In genomic region chr16:11239644-11240632, GRCh38 we compare ENCODE assay signal across 27 cellular contexts. TPM values are rescaled to one million over a fixed set of nuclear protein-coding genes. Genes with fewer than 3 reads are reported as not detected.
DNase-seq lines count a peak whose midpoint lies in the region; ATAC-seq and TF ChIP-seq lines count a peak whose summit lies in the region.
"Had no signal": no experiment of that assay in that cellular context is flagged by ENCODE, and none has a peak within 500 bp of the region (broad histone marks: within the 10 kb centered on the region; RNA-seq: fewer than 3 reads in every experiment).

No MANE protein-coding gene starts in this region.

- no peak overlapping the region for H3K4me3 ChIP-seq in BLaER1 treated with 17β-estradiol and CSF1 and Interleukin-3, amounts not matched to agents 10 nM and 100 nM
- H3K4me3 ChIP-seq in lower leg skin (ENCODE audit: low read depth, poor library complexity, severe bottlenecking) = peak overlapping the region; percentile 12
- H3K4me3 ChIP-seq: MG63, ovary, sigmoid colon, SJSA1 had no signal

- H4K20me1 ChIP-seq in BLaER1 treated with 17β-estradiol and CSF1 and Interleukin-3, amounts not matched to agents 10 nM and 100 nM = no peaks in the 10 kb centered on the region

- CTCF ChIA-PET in activated CD4-positive, alpha-beta T cell treated with anti-CD3 and anti-CD28 coated beads for 36 hours (lab: Charles Lee) = interaction anchor here (1.0 kb wide), 1 partner anchor 149 kb away, joined by 3 read pairs; no protein-coding TSS in a partner anchor
- CTCF ChIA-PET in activated CD4-positive, alpha-beta memory T cell treated with anti-CD3 and anti-CD28 coated beads for 36 hours (lab: Charles Lee) = interaction anchor here (0.9 to 1.0 kb wide), 2 partner anchors 16 to 132 kb away, joined by 3 read pairs; partner anchors contain the start of gene SOCS1

- H3K4me3 Mint-ChIP-seq in activated CD4-positive, alpha-beta T cell treated with anti-CD3 and anti-CD28 coated beads for 36 hours = no peak overlapping the region
- H3K4me3 Mint-ChIP-seq in activated CD4-positive, alpha-beta memory T cell treated with anti-CD3 and anti-CD28 coated beads for 36 hours = peak overlapping the region; percentile 11
- H3K4me3 Mint-ChIP-seq: memory B cell; naive B cell; stimulated activated naive CD8-positive, alpha-beta T cell treated with anti-CD3 and anti-CD28 coated beads, Interleukin-15, Interleukin-2, amounts not matched to agents 100 ng/mL and 50 ng/mL, for 24 hours; type B pancreatic cell had no signal

- no peak for DNase-seq in activated CD4-positive, alpha-beta T cell treated with anti-CD3 and anti-CD28 coated beads for 36 hours
- no peak for DNase-seq in activated CD4-positive, alpha-beta T cell treated with anti-CD3 and anti-CD28 coated beads for 1 hour
- no peak for DNase-seq in activated CD4-positive, alpha-beta memory T cell treated with anti-CD3 and anti-CD28 coated beads for 36 hours
- DNase-seq in lower leg skin (ENCODE audit: low spot score in 2 of 2) (no peak), DMS114 treated with DMSO at 0.1 percent for 48 hours (lab: John Stamatoyannopoulos, UW; ENCODE audit: unreplicated experiment) (no peak)
- DNase-seq in stimulated activated CD4-positive, alpha-beta T cell treated with anti-CD3 and anti-CD28 coated beads, Interleukin-2, amount 100 ng/mL, for 48 hours = no peak
- DNase-seq: activated CD8-positive, alpha-beta memory T cell treated with anti-CD3 and anti-CD28 coated beads, Interleukin-2, amount 50 U/mL, for 48 hours; dermis blood vessel endothelial cell; DMS153; foreskin melanocyte; H7; kidney; MG63; naive B cell; NCI-H1694; NCI-H774; ovary; sigmoid colon; T-helper 9 cell had no signal

- peak overlapping the region in 1 of 11 experiments; percentile 2; a peak in 1 of 22 replicates for H3K27ac ChIP-seq in BLaER1 treated with 17β-estradiol and CSF1 and Interleukin-3, amounts not matched to agents 10 nM and 100 nM
- H3K27ac ChIP-seq: C4-2B, ovary, sigmoid colon, SJSA1 had no signal

- WGBS in lower leg skin, 2 donors = 79 to 84% methylated on average over 10 of the region's 10 CpGs

- TF ChIP-seq CTCF in lower leg skin (IDR thresholded peaks at IDR 0.05) = no peak

- no peak for TF ChIP-seq POLR2A in lower leg skin (IDR thresholded peaks at IDR 0.05)

- peaks cover 0 to 4% (median 0%) of the 10 kb centered on the region in 11 experiments; a peak in 1 of 22 replicates for H3K27me3 ChIP-seq in BLaER1 treated with 17β-estradiol and CSF1 and Interleukin-3, amounts not matched to agents 10 nM and 100 nM
- H3K27me3 ChIP-seq: MG63, ovary, sigmoid colon, SJSA1 had no signal

- H3K4me1 ChIP-seq in BLaER1 treated with 17β-estradiol and CSF1 and Interleukin-3, amounts not matched to agents 10 nM and 100 nM = peaks cover 16 to 70% (median 48%) of the 10 kb centered on the region in 10 experiments
- H3K4me1 ChIP-seq: SJSA1 had no signal

- POLR2A ChIA-PET in activated CD4-positive, alpha-beta T cell treated with anti-CD3 and anti-CD28 coated beads for 36 hours (lab: Charles Lee) = no interaction called here
- POLR2A ChIA-PET in activated CD4-positive, alpha-beta memory T cell treated with anti-CD3 and anti-CD28 coated beads for 36 hours (lab: Charles Lee) = interaction anchor here (1.0 to 1.5 kb wide), 3 partner anchors 12 to 15 kb away, joined by 4 to 7 read pairs (median 5); no protein-coding TSS in a partner anchor

- peak overlapping the region in 3 of 11 experiments; percentile 12 to 51 (median 29); a peak in 1 of 22 replicates for H3K9ac ChIP-seq in BLaER1 treated with 17β-estradiol and CSF1 and Interleukin-3, amounts not matched to agents 10 nM and 100 nM

- no peaks in the 10 kb centered on the region for H3K9me3 Mint-ChIP-seq in activated CD4-positive, alpha-beta T cell treated with anti-CD3 and anti-CD28 coated beads for 36 hours (ENCODE audit: low read depth)
- H3K9me3 Mint-ChIP-seq in activated CD4-positive, alpha-beta memory T cell treated with anti-CD3 and anti-CD28 coated beads for 36 hours = no peaks in the 10 kb centered on the region
- H3K9me3 Mint-ChIP-seq: memory B cell; naive B cell; stimulated activated naive CD8-positive, alpha-beta T cell treated with anti-CD3 and anti-CD28 coated beads, Interleukin-15, Interleukin-2, amounts not matched to agents 100 ng/mL and 50 ng/mL, for 24 hours; type B pancreatic cell had no signal

- intact Hi-C loops in activated CD4-positive, alpha-beta T cell treated with anti-CD3 and anti-CD28 coated beads for 36 hours (cut with DNase I, micrococcal nuclease) = no loop called here
- intact Hi-C loops in activated CD4-positive, alpha-beta memory T cell treated with anti-CD3 and anti-CD28 coated beads for 36 hours (cut with micrococcal nuclease) = no loop called here
- intact Hi-C loops in lower leg skin (cut with DNase I; ENCODE audit: low total_unique reads) = no loop called here

- no peak for ATAC-seq in activated CD4-positive, alpha-beta T cell treated with anti-CD3 and anti-CD28 coated beads for 36 hours
- ATAC-seq in HG03565 (IDR thresholded peaks at IDR 0.05; ENCODE audit: unreplicated experiment) = no peak

- no peaks in the 10 kb centered on the region for H3K27me3 Mint-ChIP-seq in activated CD4-positive, alpha-beta T cell treated with anti-CD3 and anti-CD28 coated beads for 36 hours
- no peaks in the 10 kb centered on the region for H3K27me3 Mint-ChIP-seq in activated CD4-positive, alpha-beta memory T cell treated with anti-CD3 and anti-CD28 coated beads for 36 hours
- H3K27me3 Mint-ChIP-seq: memory B cell; naive B cell; stimulated activated naive CD8-positive, alpha-beta T cell treated with anti-CD3 and anti-CD28 coated beads, Interleukin-15, Interleukin-2, amounts not matched to agents 100 ng/mL and 50 ng/mL, for 24 hours; type B pancreatic cell had no signal

- no peaks in the 10 kb centered on the region for H3K36me3 Mint-ChIP-seq in activated CD4-positive, alpha-beta T cell treated with anti-CD3 and anti-CD28 coated beads for 36 hours (ENCODE audit: low read depth)
- no peaks in the 10 kb centered on the region for H3K36me3 Mint-ChIP-seq in activated CD4-positive, alpha-beta memory T cell treated with anti-CD3 and anti-CD28 coated beads for 36 hours
- H3K36me3 Mint-ChIP-seq: memory B cell, naive B cell, type B pancreatic cell had no signal

- H3K4me1 Mint-ChIP-seq in activated CD4-positive, alpha-beta T cell treated with anti-CD3 and anti-CD28 coated beads for 36 hours = peaks cover 24% of the 10 kb centered on the region
- H3K4me1 Mint-ChIP-seq in activated CD4-positive, alpha-beta memory T cell treated with anti-CD3 and anti-CD28 coated beads for 36 hours (ENCODE audit: low read depth) = peaks cover 24% of the 10 kb centered on the region
- H3K4me1 Mint-ChIP-seq: memory B cell had no signal

- H3K4me2 ChIP-seq in BLaER1 treated with 17β-estradiol and CSF1 and Interleukin-3, amounts not matched to agents 10 nM and 100 nM = peak overlapping the region; percentile 18 to 78 (median 64); a peak in 19 of 22 replicates

- peak overlapping the region; percentile 60 for H3K27ac Mint-ChIP-seq in activated CD4-positive, alpha-beta T cell treated with anti-CD3 and anti-CD28 coated beads for 36 hours
- peak overlapping the region; percentile 48 for H3K27ac Mint-ChIP-seq in activated CD4-positive, alpha-beta memory T cell treated with anti-CD3 and anti-CD28 coated beads for 36 hours
- H3K27ac Mint-ChIP-seq: memory B cell; stimulated activated naive CD8-positive, alpha-beta T cell treated with anti-CD3 and anti-CD28 coated beads, Interleukin-15, Interleukin-2, amounts not matched to agents 100 ng/mL and 50 ng/mL, for 24 hours; type B pancreatic cell had no signal

- H3K9me3 ChIP-seq in BLaER1 treated with 17β-estradiol and CSF1 and Interleukin-3, amounts not matched to agents 10 nM and 100 nM (replicated peaks in 1 of 11) = no peaks in the 10 kb centered on the region
- H3K9me3 ChIP-seq: MG63, ovary, sigmoid colon, SJSA1 had no signal

- no peaks in the 10 kb centered on the region for H3K36me3 ChIP-seq in BLaER1 treated with 17β-estradiol and CSF1 and Interleukin-3, amounts not matched to agents 10 nM and 100 nM
- H3K36me3 ChIP-seq: MG63, ovary, sigmoid colon, SJSA1 had no signal

RNA-seq across cellular contexts. Expression of gene SOCS1, which starts 16.1 kb away (rescaled TPM):
- total RNA-seq in activated CD4-positive, alpha-beta T cell treated with anti-CD3 and anti-CD28 coated beads for 36 hours = 100 to 1,000 TPM in 1 of 2 experiments, 10 to 100 TPM in 1; 100.0 to 103 TPM
- total RNA-seq in activated CD4-positive, alpha-beta memory T cell treated with anti-CD3 and anti-CD28 coated beads for 36 hours = 100 to 1,000 TPM; 146 to 152 TPM
- 10 to 100 TPM in 2 of 4 donors, 1 to 10 TPM in 2; 7.7 to 20.6 (median 10.1) TPM for total RNA-seq in lower leg skin

RNA-seq across cellular contexts. Expression of gene TNP2, which starts 29.2 kb away (rescaled TPM):
- not detected for total RNA-seq in activated CD4-positive, alpha-beta T cell treated with anti-CD3 and anti-CD28 coated beads for 36 hours
- not detected for total RNA-seq in activated CD4-positive, alpha-beta memory T cell treated with anti-CD3 and anti-CD28 coated beads for 36 hours
- total RNA-seq in lower leg skin = not detected
- total RNA-seq: dermis blood vessel endothelial cell, epithelial cell of proximal tubule, H7, kidney, ovary, sigmoid colon, SJSA1 had no signal

RNA-seq across cellular contexts. Expression of gene PRM3, which starts 33.5 kb away (rescaled TPM):
- not detected for total RNA-seq in activated CD4-positive, alpha-beta T cell treated with anti-CD3 and anti-CD28 coated beads for 36 hours
- total RNA-seq in activated CD4-positive, alpha-beta memory T cell treated with anti-CD3 and anti-CD28 coated beads for 36 hours = not detected
- total RNA-seq in lower leg skin = not detected
- total RNA-seq: dermis blood vessel endothelial cell, epithelial cell of proximal tubule, H7, kidney, ovary, sigmoid colon, SJSA1 had no signal

RNA-seq across cellular contexts. Expression of gene PRM2, which starts 36.3 kb away (rescaled TPM):
- total RNA-seq in activated CD4-positive, alpha-beta T cell treated with anti-CD3 and anti-CD28 coated beads for 36 hours = not detected
- not detected for total RNA-seq in activated CD4-positive, alpha-beta memory T cell treated with anti-CD3 and anti-CD28 coated beads for 36 hours
- 1 to 10 TPM in 1 of 4 donors, not detected in 3; 2.3 TPM for total RNA-seq in lower leg skin
- total RNA-seq: dermis blood vessel endothelial cell, epithelial cell of proximal tubule, H7, kidney, ovary, sigmoid colon, SJSA1 had no signal

RNA-seq across cellular contexts. Expression of gene PRM1, which starts 41.2 kb away (rescaled TPM):
- total RNA-seq in activated CD4-positive, alpha-beta T cell treated with anti-CD3 and anti-CD28 coated beads for 36 hours = not detected
- total RNA-seq in activated CD4-positive, alpha-beta memory T cell treated with anti-CD3 and anti-CD28 coated beads for 36 hours = not detected
- not detected for total RNA-seq in lower leg skin
- total RNA-seq: dermis blood vessel endothelial cell, epithelial cell of proximal tubule, H7, kidney, ovary, sigmoid colon, SJSA1 had no signal

Comparison
In these comparisons a context has a peak if more than half of its experiments do, and no peak if none do; other contexts are left out.
1. RNA of gene SOCS1, which starts 16.1 kb away (total RNA-seq): 146 to 152 TPM in activated CD4-positive, alpha-beta memory T cell treated with anti-CD3 and anti-CD28 coated beads for 36 hours and 100.0 to 103 TPM in activated CD4-positive, alpha-beta T cell treated with anti-CD3 and anti-CD28 coated beads for 36 hours; 7.7 to 20.6 TPM in lower leg skin; every median in the first group is over 4 times any median in the second.